ENCODE assay signal across 11 cellular contexts in genomic region chr10:4033341-4033896, GRCh38.
DNase-seq lines count a peak whose midpoint lies in the region; ATAC-seq and TF ChIP-seq lines count a peak whose summit lies in the region.
"Had no signal": no experiment of that assay in that cellular context is flagged by ENCODE, and none has a peak within 500 bp of the region (broad histone marks: within the 10 kb centered on the region; RNA-seq: fewer than 3 reads in every experiment).

No MANE protein-coding gene starts in this region.

- no peaks in the 10 kb centered on the region for H3K27me3 ChIP-seq in right lobe of liver

- DNase-seq in fibroblast of villous mesenchyme (ENCODE audit: low read depth) (peak; percentile 41), DMS 273 (lab: John Stamatoyannopoulos, UW; ENCODE audit: unreplicated experiment) (no peak), Right ventricle myocardium superior (no peak), right lobe of liver (no peak), D341Med (ENCODE audit: low spot score) (no peak)
- DNase-seq: GF-D8, Kasumi-1, kidney glomerular epithelial cell had no signal

- no peak for TF ChIP-seq CTCF in fibroblast of villous mesenchyme (IDR thresholded peaks at IDR 0.05; ENCODE audit: insufficient read depth, low read depth, low read length)
- TF ChIP-seq CTCF in right lobe of liver (IDR thresholded peaks at IDR 0.05), result no peak

- H3K9me3 ChIP-seq in right lobe of liver, result no peaks in the 10 kb centered on the region

- no peaks in the 10 kb centered on the region for H3K4me1 ChIP-seq in right lobe of liver

- H3K36me3 ChIP-seq in right lobe of liver, result no peaks in the 10 kb centered on the region

- H3K4me3 ChIP-seq in fibroblast of villous mesenchyme (ENCODE audit: low read depth, low read length) (no peak overlapping the region), right lobe of liver (no peak overlapping the region)

- no peak overlapping the region for H3K27ac ChIP-seq in right lobe of liver

- ATAC-seq in GM18508 (IDR thresholded peaks at IDR 0.05; ENCODE audit: insufficient read depth, unreplicated experiment) (peak; percentile 90), GM21381 (IDR thresholded peaks at IDR 0.05; ENCODE audit: unreplicated experiment) (peak; percentile 83), HG03280 (IDR thresholded peaks at IDR 0.05; ENCODE audit: unreplicated experiment) (peak; percentile 89), Right ventricle myocardium superior (ENCODE audit: poor library complexity) (no peak), right lobe of liver (no peak)

- 67% methylated on average over 6 of the region's 8 CpGs for WGBS in right lobe of liver (ENCODE audit: insufficient coverage, low coverage, low lambda C conversion rate, missing lambda C conversion rate)

- intact Hi-C loops in Right ventricle myocardium superior (cut with DNase I), result no loop called here
- intact Hi-C loops in right lobe of liver (cut with DNase I), result no loop called here

- no peak for TF ChIP-seq POLR2A in right lobe of liver (IDR thresholded peaks at IDR 0.05)

Comparison
In these comparisons a context has a peak if more than half of its experiments do, and no peak if none do; other contexts are left out.
1. ATAC-seq: peak in GM18508 (single experiment), GM21381 (single experiment) and HG03280 (single experiment); none in Right ventricle myocardium superior (single experiment) and right lobe of liver (0 of 4).